In genomic region chr15:40328176-40328575, GRCh38 we compare ENCODE assay signal across 16 cellular contexts. TPM values are rescaled to one million over a fixed set of nuclear protein-coding genes. Genes with fewer than 3 reads are reported as not detected.
DNase-seq lines count a peak whose midpoint lies in the region; ATAC-seq, FAIRE-seq and TF ChIP-seq lines count a peak whose summit lies in the region.
"Had no signal": no experiment of that assay in that cellular context is flagged by ENCODE, and none has a peak within 500 bp of the region (broad histone marks: within the 10 kb centered on the region; RNA-seq: fewer than 3 reads in every experiment).

No MANE protein-coding gene starts in this region.

- no peaks in the 10 kb centered on the region for H3K27me3 ChIP-seq in SK-N-SH (ENCODE audit: insufficient read depth)
- H3K27me3 ChIP-seq in tibial artery, result no peaks in the 10 kb centered on the region
- H3K27me3 ChIP-seq in neuronal stem cell (ENCODE audit: control insufficient read depth in 3 of 3, insufficient read depth in 3 of 3, low read depth in 1 of 3, low read length in 3 of 3), result peaks cover 0 to 8% (median 0%) of the 10 kb centered on the region in 3 experiments
- no peaks in the 10 kb centered on the region for H3K27me3 ChIP-seq in gastrocnemius medialis
- H3K27me3 ChIP-seq: foreskin keratinocyte had no signal

- CTCF ChIA-PET in SK-N-SH (lab: Yijun Ruan, JAX), result interaction anchor here (1.1 to 70.6 kb wide), 7 partner anchors 13 to 111 kb away, joined by 3 to 2194 read pairs (median 10); partner anchors contain the start of genes ANKRD63, CCDC9B, DISP2 and INAFM2

- peak overlapping the region in 1 of 2 experiments; percentile 16; a peak in 2 of 4 replicates for H3K27ac ChIP-seq in SK-N-SH (ENCODE audit: low read depth in 2 of 2, low read length in 1 of 2)
- peak overlapping the region; percentile 90 to 92 for H3K27ac ChIP-seq in tibial artery
- no peak overlapping the region for H3K27ac ChIP-seq in kidney (ENCODE audit: low read depth in 2 of 2, low read length in 2 of 2)
- no peak overlapping the region for H3K27ac ChIP-seq in neuronal stem cell (replicated peaks; ENCODE audit: low read length)
- H3K27ac ChIP-seq in gastrocnemius medialis, result no peak overlapping the region
- H3K27ac ChIP-seq: 22Rv1, foreskin keratinocyte, parathyroid adenoma had no signal

- no peak for TF ChIP-seq POLR2A in gastrocnemius medialis (IDR thresholded peaks at IDR 0.05)

- POLR2A ChIA-PET in SK-N-SH (lab: Yijun Ruan, JAX), result no interaction called here

- no peak overlapping the region for H2BK5ac ChIP-seq in neuronal stem cell (ENCODE audit: low read length)

- H3K79me1 ChIP-seq in neuronal stem cell (ENCODE audit: low read depth, low read length), result no peaks in the 10 kb centered on the region

- TF ChIP-seq CTCF in SK-N-SH (IDR thresholded peaks at IDR 0.05) (no peak), astrocyte of the spinal cord (IDR thresholded peaks at IDR 0.05; ENCODE audit: low read depth, low read length) (no peak), tibial artery (IDR thresholded peaks at IDR 0.05) (no peak), kidney (IDR thresholded peaks at IDR 0.05; ENCODE audit: borderline replicate concordance, extremely low read depth, insufficient read depth) (no peak), gastrocnemius medialis (IDR thresholded peaks at IDR 0.05 in 4 of 5, conservative IDR thresholded peaks at IDR 0.05 in 1 of 5) (no peak)

- no peak for TF ChIP-seq EP300 in SK-N-SH (IDR thresholded peaks at IDR 0.05; ENCODE audit: borderline replicate concordance in 1 of 2, low read depth in 1 of 2, low read length in 1 of 2)

- in situ Hi-C loops in astrocyte of the spinal cord (cut with HindIII; ENCODE audit: low sequenced_read_pairs) (no loop called here), gastrocnemius medialis (cut with MboI; ENCODE audit: low sequenced_read_pairs in 4 of 4) (no loop called here)

- peaks cover 15% of the 10 kb centered on the region in 2 experiments for H3K4me1 ChIP-seq in SK-N-SH (ENCODE audit: control insufficient read depth in 1 of 2, insufficient read depth in 2 of 2, low read depth in 1 of 2, low read length in 1 of 2)
- H3K4me1 ChIP-seq in tibial artery, result peaks cover 0 to 78% (median 58%) of the 10 kb centered on the region in 4 donors
- H3K4me1 ChIP-seq in kidney (ENCODE audit: control insufficient read depth in 1 of 2, insufficient read depth in 1 of 2, low read depth in 1 of 2, low read length in 2 of 2), result peaks cover 0 to 9% of the 10 kb centered on the region in 2 donors
- peaks cover 33 to 54% of the 10 kb centered on the region in 2 donors for H3K4me1 ChIP-seq in neuronal stem cell (ENCODE audit: control insufficient read depth in 2 of 2, insufficient read depth in 1 of 2, low read depth in 1 of 2, low read length in 2 of 2)
- peaks cover 29 to 32% of the 10 kb centered on the region in 2 donors for H3K4me1 ChIP-seq in gastrocnemius medialis

- DNase-seq in SK-N-SH (no peak), astrocyte of the spinal cord (ENCODE audit: low read depth, low spot score) (peak; percentile 46), iris pigment epithelial cell (ENCODE audit: low read depth) (peak; percentile 81), tibial artery (no peak), kidney (no peak), neuronal stem cell (ENCODE audit: low spot score) (no peak), gastrocnemius medialis (no peak)
- DNase-seq: H7, NCI-H146, NCI-H748 treated with DMSO at 0.1 percent for 48 hours had no signal

- intact Hi-C loops in tibial artery (cut with DNase I; ENCODE audit: low total_unique reads), result no loop called here
- intact Hi-C loops in kidney (cut with DNase I), result no loop called here
- intact Hi-C loops in gastrocnemius medialis (cut with DNase I; ENCODE audit: low total_unique reads), result no loop called here

- no peak overlapping the region for H3K4ac ChIP-seq in neuronal stem cell (ENCODE audit: low read length)

- H3K23ac ChIP-seq in neuronal stem cell (ENCODE audit: low read depth, low read length, poor library complexity), result no peak overlapping the region

- no peak overlapping the region for H3K9ac ChIP-seq in SK-N-SH
- H3K9ac ChIP-seq in kidney (ENCODE audit: low read length in 2 of 2), result no peak overlapping the region
- H3K9ac ChIP-seq in neuronal stem cell (ENCODE audit: low read depth, low read length, poor library complexity), result no peak overlapping the region
- H3K9ac ChIP-seq: parathyroid adenoma had no signal

- no peaks in the 10 kb centered on the region for H4K20me1 ChIP-seq in SK-N-SH (ENCODE audit: insufficient read depth)

- H4K91ac ChIP-seq in neuronal stem cell (ENCODE audit: low read depth, low read length, poor library complexity), result no peak overlapping the region

- no peak overlapping the region for H3K14ac ChIP-seq in neuronal stem cell (ENCODE audit: low read length)

- H3K4me2 ChIP-seq in SK-N-SH (peak overlapping the region; percentile 15; the same call in 1 of the 2 replicates), neuronal stem cell (ENCODE audit: insufficient read depth, low read length, poor library complexity, severe bottlenecking) (no peak overlapping the region)

- no peak overlapping the region for H2AK5ac ChIP-seq in neuronal stem cell (ENCODE audit: low read depth, low read length)

- no peak overlapping the region for H2AFZ ChIP-seq in SK-N-SH (ENCODE audit: low read depth)
- H2AFZ ChIP-seq in neuronal stem cell (ENCODE audit: low read length), result no peak overlapping the region
- H2AFZ ChIP-seq: parathyroid adenoma had no signal

- peaks cover 27% of the 10 kb centered on the region for H3F3A ChIP-seq in SK-N-SH (replicated peaks; ENCODE audit: insufficient read depth)

- H3K9me3 ChIP-seq in SK-N-SH (no peaks in the 10 kb centered on the region), tibial artery (no peaks in the 10 kb centered on the region), kidney (ENCODE audit: control insufficient read depth in 1 of 2, low read length in 2 of 2) (no peaks in the 10 kb centered on the region), neuronal stem cell (replicated peaks in 1 of 2; ENCODE audit: control insufficient read depth in 2 of 2, insufficient read depth in 1 of 2, low read depth in 1 of 2, low read length in 2 of 2) (peaks cover 0 to 5% of the 10 kb centered on the region in 2 donors), gastrocnemius medialis (no peaks in the 10 kb centered on the region)

- WGBS in SK-N-SH (ENCODE audit: low lambda C conversion rate), result 93% methylated on average over 3 of the region's 3 CpGs
- WGBS in neuronal stem cell (ENCODE audit: extremely low coverage in 2 of 2, insufficient read length in 2 of 2, insufficient replicate concordance in 1 of 2), 2 donors, result no CpG with 5 or more reads among the region's 3 CpGs

- H3K9me2 ChIP-seq in SK-N-SH, result no peaks in the 10 kb centered on the region

- ATAC-seq in SK-N-SH treated with all-trans-retinoic acid at 6 μM for 48 hours (no peak; the same call in 2 of the 3 replicates), gastrocnemius medialis (no peak)
- ATAC-seq: activated T-helper 17 cell treated with anti-CD3 and anti-CD28 coated beads, Interleukin-2, amount 50 U/mL, for 72 hours; foreskin keratinocyte had no signal

- no peak overlapping the region for H2BK120ac ChIP-seq in neuronal stem cell (ENCODE audit: low read depth, low read length)

- no peak overlapping the region for H2BK12ac ChIP-seq in neuronal stem cell (ENCODE audit: low read length)

- H3K36me3 ChIP-seq in SK-N-SH (replicated peaks in 1 of 2; ENCODE audit: control insufficient read depth in 1 of 2, insufficient read depth in 2 of 2, low read length in 1 of 2) (peaks cover 0 to 4% of the 10 kb centered on the region in 2 experiments), tibial artery (peaks cover 0 to 8% (median 0%) of the 10 kb centered on the region in 3 donors), kidney (ENCODE audit: control insufficient read depth in 1 of 2, insufficient read depth in 2 of 2, low read length in 2 of 2) (no peaks in the 10 kb centered on the region), neuronal stem cell (replicated peaks in 1 of 2; ENCODE audit: control insufficient read depth in 2 of 2, insufficient read depth in 2 of 2, low read length in 2 of 2) (peaks cover 0 to 6% of the 10 kb centered on the region in 2 donors), gastrocnemius medialis (peaks cover 0 to 8% of the 10 kb centered on the region in 2 donors)

- H2BK15ac ChIP-seq in neuronal stem cell (ENCODE audit: low read length), result no peak overlapping the region

- H4K8ac ChIP-seq in neuronal stem cell (ENCODE audit: low read depth, low read length), result no peak overlapping the region

- TF ChIP-seq RAD21 in SK-N-SH (IDR thresholded peaks at IDR 0.05; ENCODE audit: low read length), result no peak

- H3K4me3 ChIP-seq in SK-N-SH (ENCODE audit: low read depth in 2 of 2, low read length in 1 of 2), result no peak overlapping the region
- no peak overlapping the region for H3K4me3 ChIP-seq in astrocyte of the spinal cord (ENCODE audit: low read depth, low read length)
- peak overlapping the region; percentile 75 to 97 for H3K4me3 ChIP-seq in tibial artery
- no peak overlapping the region for H3K4me3 ChIP-seq in kidney (ENCODE audit: low read length in 2 of 2)
- H3K4me3 ChIP-seq in neuronal stem cell (ENCODE audit: low read length in 2 of 2), result no peak overlapping the region
- H3K4me3 ChIP-seq in gastrocnemius medialis, result no peak overlapping the region

- FAIRE-seq in kidney (lab: Jason Lieb, UNC), result no peak
- FAIRE-seq: GM12891 had no signal

- H3K79me2 ChIP-seq in SK-N-SH (ENCODE audit: insufficient read depth), result peaks cover 15% of the 10 kb centered on the region; the same call in 1 of the 2 replicates
- H3K79me2 ChIP-seq: parathyroid adenoma had no signal

- no peak overlapping the region for H3K18ac ChIP-seq in neuronal stem cell (ENCODE audit: low read length)

RNA-seq across cellular contexts. Expression of gene INAFM2, which starts 4.7 kb away (rescaled TPM):
- 7.8 and 9.8 TPM in 2 replicates for polyA plus RNA-seq in SK-N-SH (2012; rRNA removed)
- 10.2 and 10.7 TPM in 2 replicates for polyA plus RNA-seq in SK-N-SH (2012; cell fraction: cytosol; rRNA removed)
- 8.0 and 11.1 TPM in 2 replicates for polyA plus RNA-seq in SK-N-SH (2012; cell fraction: nucleus; rRNA removed)
- total RNA-seq in kidney, result 21.6 TPM
- 14.7 TPM for polyA plus RNA-seq in kidney (ENCODE audit: insufficient read depth, low read depth, low replicate concordance)
- polyA plus RNA-seq in neuronal stem cell (2013, experiment 1 of 2), result 12.8 TPM
- polyA plus RNA-seq in neuronal stem cell (2013, experiment 2 of 2), result 13.4 TPM
- total RNA-seq in gastrocnemius medialis, result 10 to 100 TPM; 17.2 to 28.1 (median 17.7) TPM

RNA-seq across cellular contexts. Expression of gene CCDC9B, which starts 12.6 kb away (rescaled TPM):
- polyA plus RNA-seq in SK-N-SH (2012; rRNA removed), result 13.7 and 14.2 TPM in 2 replicates
- polyA plus RNA-seq in SK-N-SH (2012; cell fraction: cytosol; rRNA removed), result 10.4 and 12.0 TPM in 2 replicates
- polyA plus RNA-seq in SK-N-SH (2012; cell fraction: nucleus; rRNA removed), result 82.8 and 92.4 TPM in 2 replicates
- 60.0 TPM for total RNA-seq in kidney
- polyA plus RNA-seq in kidney (ENCODE audit: insufficient read depth, low read depth, low replicate concordance), result 4.7 TPM
- 0.13 TPM for polyA plus RNA-seq in neuronal stem cell (2013, experiment 1 of 2)
- 0.08 TPM for polyA plus RNA-seq in neuronal stem cell (2013, experiment 2 of 2)
- total RNA-seq in gastrocnemius medialis, result 10 to 100 TPM; 14.4 to 55.1 (median 20.5) TPM

RNA-seq across cellular contexts. Expression of gene PLCB2, which starts 20.4 kb away (rescaled TPM):
- polyA plus RNA-seq in SK-N-SH (2012; rRNA removed) (0.15 TPM in 2 replicates), kidney (ENCODE audit: insufficient read depth, low read depth, low replicate concordance) (4.4 TPM)
- 0.10 and 0.12 TPM in 2 replicates for polyA plus RNA-seq in SK-N-SH (2012; cell fraction: cytosol; rRNA removed)
- polyA plus RNA-seq in SK-N-SH (2012; cell fraction: nucleus; rRNA removed), result 0.44 and 0.59 TPM in 2 replicates
- total RNA-seq in kidney (37.2 TPM), gastrocnemius medialis (1 to 10 TPM in 2 of 4 donors, under 1 TPM in 1, not detected in 1; 0.72 to 2.0 (median 1.4) TPM)
- polyA plus RNA-seq in neuronal stem cell (2013, experiment 1 of 2), result 3.7 TPM
- polyA plus RNA-seq in neuronal stem cell (2013, experiment 2 of 2), result 3.2 TPM

RNA-seq across cellular contexts. Expression of gene PHGR1, which starts 22.7 kb away (rescaled TPM):
- polyA plus RNA-seq in SK-N-SH (2012; rRNA removed), result not detected in 2 replicates
- not detected in 2 replicates for polyA plus RNA-seq in SK-N-SH (2012; cell fraction: cytosol; rRNA removed)
- not detected in 2 replicates for polyA plus RNA-seq in SK-N-SH (2012; cell fraction: nucleus; rRNA removed)
- total RNA-seq in kidney, result not detected
- not detected for polyA plus RNA-seq in kidney (ENCODE audit: insufficient read depth, low read depth, low replicate concordance)
- not detected for polyA plus RNA-seq in neuronal stem cell (2013, experiment 1 of 2)
- polyA plus RNA-seq in neuronal stem cell (2013, experiment 2 of 2), result not detected
- total RNA-seq in gastrocnemius medialis, result 10 to 100 TPM in 1 of 4 donors, not detected in 3; 12.1 TPM
- total RNA-seq: activated T-helper 17 cell treated with anti-CD3 and anti-CD28 coated beads, Interleukin-2, amount 50 U/mL, for 72 hours; foreskin keratinocyte; H7 had no signal
- polyA plus RNA-seq: foreskin keratinocyte had no signal

RNA-seq across cellular contexts. Expression of gene DISP2, which starts 29.8 kb away (rescaled TPM):
- polyA plus RNA-seq in SK-N-SH (2012; rRNA removed) (0.08 and 0.12 TPM in 2 replicates), kidney (ENCODE audit: insufficient read depth, low read depth, low replicate concordance) (0.04 TPM)
- 0.09 and 0.26 TPM in 2 replicates for polyA plus RNA-seq in SK-N-SH (2012; cell fraction: cytosol; rRNA removed)
- 0.14 and 0.33 TPM in 2 replicates for polyA plus RNA-seq in SK-N-SH (2012; cell fraction: nucleus; rRNA removed)
- total RNA-seq in kidney (0.69 TPM), gastrocnemius medialis (under 1 TPM; 0.02 to 0.12 (median 0.06) TPM)
- polyA plus RNA-seq in neuronal stem cell (2013, experiment 1 of 2), result 0.18 TPM
- 0.25 TPM for polyA plus RNA-seq in neuronal stem cell (2013, experiment 2 of 2)

Comparison
In these comparisons a context has a peak if more than half of its experiments do, and no peak if none do; other contexts are left out.
1. DNase-seq: peak in astrocyte of the spinal cord (single experiment) and iris pigment epithelial cell (single experiment); none in SK-N-SH (single experiment), tibial artery (0 of 2), kidney (single experiment), neuronal stem cell (single experiment) and gastrocnemius medialis (0 of 2).
2. H3K27ac ChIP-seq: peak in tibial artery (2 of 2); none in kidney (0 of 2), neuronal stem cell (single experiment) and gastrocnemius medialis (0 of 4).
3. H3K4me3 ChIP-seq: peak in tibial artery (2 of 2); none in SK-N-SH (0 of 2), astrocyte of the spinal cord (single experiment), kidney (0 of 2), neuronal stem cell (0 of 2) and gastrocnemius medialis (0 of 4).
4. RNA of gene PLCB2, which starts 20.4 kb away (total RNA-seq): 37.2 TPM in kidney (single experiment); 0.72 to 2.0 TPM in gastrocnemius medialis; every median in the first group is over 10 times any median in the second.